ENCODE assay signal across 34 cellular contexts in the genomic region with DNA sequence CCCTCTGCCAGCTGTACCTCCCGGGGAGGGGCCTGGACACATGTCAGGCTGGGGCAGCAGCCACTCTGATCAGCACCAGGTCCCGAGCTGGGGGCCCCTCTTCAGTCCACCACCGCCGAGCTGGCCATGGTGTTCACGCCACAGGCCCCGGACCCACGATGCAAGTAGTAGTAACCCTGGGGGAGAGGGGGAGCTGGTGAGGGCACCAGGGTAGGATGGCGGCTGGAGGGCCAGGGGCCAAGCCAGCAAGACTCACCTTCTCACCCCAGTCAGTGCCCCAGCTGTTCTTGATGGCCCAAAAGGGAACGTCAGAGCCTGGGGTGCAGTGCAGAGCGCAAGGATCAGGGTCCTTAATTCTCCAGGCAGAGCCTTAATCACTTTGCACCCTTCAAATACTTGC. TPM values are rescaled to one million over a fixed set of nuclear protein-coding genes. Genes with fewer than 3 reads are reported as not detected.
"Had no signal": no experiment of that assay in that cellular context is flagged by ENCODE, and none has a peak within 500 bp of the region (broad histone marks: within the 10 kb centered on the region; RNA-seq: fewer than 3 reads in every experiment).

No MANE protein-coding gene starts in this region.

- H3K27ac Mint-ChIP-seq: activated B cell treated with CpG ODN at 0.5 μM for 24 hours; activated CD4-positive, alpha-beta memory T cell treated with anti-CD3 and anti-CD28 coated beads for 36 hours; activated CD4-positive, alpha-beta T cell treated with anti-CD3 and anti-CD28 coated beads, Interleukin-2, amount 10 ng/mL, durations not matched to agents 24 days and 14 days; activated CD8-positive, alpha-beta T cell treated with anti-CD3 and anti-CD28 coated beads for 36 hours; activated naive CD4-positive, alpha-beta T cell treated with anti-CD3 and anti-CD28 coated beads for 36 hours; activated naive CD4-positive, alpha-beta T cell treated with anti-CD3 and anti-CD28 coated beads, Interleukin-2, amount 50 U/mL, for 72 hours; activated naive CD8-positive, alpha-beta T cell treated with anti-CD3 and anti-CD28 coated beads for 36 hours; activated T-cell treated with anti-CD3 and anti-CD28 coated beads, Interleukin-2, amount 50 U/mL, for 72 hours; activated T-helper 1 cell treated with anti-CD3 and anti-CD28 coated beads, Interleukin-12 subunit alpha, Interleukin-12 subunit beta, Interleukin-2, Interleukin-4 antibody, amounts not matched to agents 30 ng/mL and 10 ng/mL and 1 ng/mL, durations not matched to agents 14 hours and 24 hours and 36 hours; activated T-helper 17 cell treated with anti-CD3 and anti-CD28 coated beads, Interleukin-2, amount 50 U/mL, for 72 hours; T-cell; T-helper 17 cell had no signal

- H3K9me3 Mint-ChIP-seq: activated B cell treated with CpG ODN at 0.5 μM for 24 hours; activated CD4-positive, alpha-beta memory T cell treated with anti-CD3 and anti-CD28 coated beads for 36 hours; activated CD4-positive, alpha-beta T cell treated with anti-CD3 and anti-CD28 coated beads, Interleukin-2, amount 10 ng/mL, durations not matched to agents 24 days and 14 days; activated CD8-positive, alpha-beta T cell treated with anti-CD3 and anti-CD28 coated beads for 36 hours; activated naive CD4-positive, alpha-beta T cell treated with anti-CD3 and anti-CD28 coated beads for 36 hours; activated naive CD4-positive, alpha-beta T cell treated with anti-CD3 and anti-CD28 coated beads, Interleukin-2, amount 50 U/mL, for 72 hours; activated naive CD8-positive, alpha-beta T cell treated with anti-CD3 and anti-CD28 coated beads for 36 hours; activated T-cell treated with anti-CD3 and anti-CD28 coated beads, Interleukin-2, amount 50 U/mL, for 4 hours; activated T-cell treated with anti-CD3 and anti-CD28 coated beads, Interleukin-2, amount 50 U/mL, for 72 hours; activated T-helper 1 cell treated with anti-CD3 and anti-CD28 coated beads, Interleukin-12 subunit alpha, Interleukin-12 subunit beta, Interleukin-2, Interleukin-4 antibody, amounts not matched to agents 30 ng/mL and 10 ng/mL and 1 ng/mL, durations not matched to agents 14 hours and 24 hours and 36 hours; activated T-helper 17 cell treated with anti-CD3 and anti-CD28 coated beads, Interleukin-2, amount 50 U/mL, for 72 hours; T-cell had no signal

- H3K27me3 Mint-ChIP-seq: activated T-helper 17 cell treated with anti-CD3 and anti-CD28 coated beads, Interleukin-2, amount 50 U/mL, for 72 hours; T-helper 17 cell had no signal

- H3K4me3 ChIP-seq: adrenal gland, body of pancreas, breast epithelium had no signal

- H3K9me3 ChIP-seq: adrenal gland, body of pancreas, breast epithelium had no signal

- H3K27me3 ChIP-seq: adrenal gland, body of pancreas, brain microvascular endothelial cell, breast epithelium had no signal

- H3K4me1 Mint-ChIP-seq: activated T-helper 17 cell treated with anti-CD3 and anti-CD28 coated beads, Interleukin-2, amount 50 U/mL, for 72 hours had no signal

- H3K36me3 Mint-ChIP-seq: activated CD4-positive, alpha-beta memory T cell treated with anti-CD3 and anti-CD28 coated beads for 36 hours; activated naive CD4-positive, alpha-beta T cell treated with anti-CD3 and anti-CD28 coated beads, Interleukin-2, amount 50 U/mL, for 72 hours; activated naive CD8-positive, alpha-beta T cell treated with anti-CD3 and anti-CD28 coated beads for 36 hours had no signal

- H3K36me3 ChIP-seq: brain microvascular endothelial cell, breast epithelium had no signal

- ATAC-seq: activated CD8-positive, alpha-beta T cell treated with anti-CD3 and anti-CD28 coated beads for 36 hours; activated naive CD4-positive, alpha-beta T cell treated with anti-CD3 and anti-CD28 coated beads, Interleukin-2, amount 50 U/mL, for 72 hours; activated T-cell treated with anti-CD3 and anti-CD28 coated beads, Interleukin-2, amount 50 U/mL, for 4 hours; activated T-cell treated with anti-CD3 and anti-CD28 coated beads, Interleukin-2, amount 50 U/mL, for 72 hours; activated T-helper 17 cell treated with anti-CD3 and anti-CD28 coated beads, Interleukin-2, amount 50 U/mL, for 72 hours; body of pancreas; T-cell; T-helper 17 cell had no signal

- H3K4me3 Mint-ChIP-seq: activated B cell treated with CpG ODN at 0.5 μM for 24 hours; activated CD4-positive, alpha-beta memory T cell treated with anti-CD3 and anti-CD28 coated beads for 36 hours; activated CD4-positive, alpha-beta T cell treated with anti-CD3 and anti-CD28 coated beads, Interleukin-2, amount 10 ng/mL, durations not matched to agents 24 days and 14 days; activated CD8-positive, alpha-beta T cell treated with anti-CD3 and anti-CD28 coated beads for 36 hours; activated naive CD4-positive, alpha-beta T cell treated with anti-CD3 and anti-CD28 coated beads for 36 hours; activated naive CD8-positive, alpha-beta T cell treated with anti-CD3 and anti-CD28 coated beads for 36 hours; activated T-cell treated with anti-CD3 and anti-CD28 coated beads, Interleukin-2, amount 50 U/mL, for 4 hours; activated T-cell treated with anti-CD3 and anti-CD28 coated beads, Interleukin-2, amount 50 U/mL, for 72 hours; activated T-helper 1 cell treated with anti-CD3 and anti-CD28 coated beads, Interleukin-12 subunit alpha, Interleukin-12 subunit beta, Interleukin-2, Interleukin-4 antibody, amounts not matched to agents 30 ng/mL and 10 ng/mL and 1 ng/mL, durations not matched to agents 14 hours and 24 hours and 36 hours; activated T-helper 17 cell treated with anti-CD3 and anti-CD28 coated beads, Interleukin-2, amount 50 U/mL, for 72 hours; T-helper 17 cell had no signal

- H3K4me1 ChIP-seq: breast epithelium had no signal

- DNase-seq: activated B cell treated with CpG ODN at 0.5 μM for 24 hours; activated CD4-positive, alpha-beta memory T cell treated with anti-CD3 and anti-CD28 coated beads for 36 hours; activated CD4-positive, alpha-beta T cell treated with anti-CD3 and anti-CD28 coated beads for 4 hours; activated CD4-positive, alpha-beta T cell treated with anti-CD3 and anti-CD28 coated beads, Interleukin-2, amount 10 ng/mL, durations not matched to agents 24 days and 14 days; activated CD4-positive, alpha-beta T cell treated with anti-CD3 and anti-CD28 coated beads, Interleukin-2, amount 50 U/mL, for 1 hour; activated CD4-positive, alpha-beta T cell treated with anti-CD3 and anti-CD28 coated beads, Interleukin-2, amount 50 U/mL, for 4 hours; activated CD8-positive, alpha-beta memory T cell treated with anti-CD3 and anti-CD28 coated beads, Interleukin-2, amount 50 U/mL, for 4 hours; activated CD8-positive, alpha-beta T cell treated with anti-CD3 and anti-CD28 coated beads for 36 hours; activated effector memory CD4-positive, alpha-beta T cell treated with anti-CD3 and anti-CD28 coated beads, Interleukin-2, amount 50 U/mL, for 16 hours; activated gamma-delta T cell treated with Interleukin-2 at 50 U/mL for 16 hours; activated naive CD4-positive, alpha-beta T cell; activated naive CD4-positive, alpha-beta T cell treated with anti-CD3 and anti-CD28 coated beads for 36 hours; activated naive CD4-positive, alpha-beta T cell treated with anti-CD3 and anti-CD28 coated beads, Interleukin-2, amount 50 U/mL, for 16 hours; activated naive CD8-positive, alpha-beta T cell treated with anti-CD3 and anti-CD28 coated beads for 36 hours; activated T-cell treated with anti-CD3 and anti-CD28 coated beads for 4 hours; activated T-cell treated with anti-CD3 and anti-CD28 coated beads, Interleukin-2, amount 50 U/mL, for 1 hour; activated T-cell treated with anti-CD3 and anti-CD28 coated beads, Interleukin-2, amount 50 U/mL, for 4 hours; activated T-cell treated with anti-CD3 and anti-CD28 coated beads, Interleukin-2, amount 50 U/mL, for 72 hours; adrenal gland; amniotic stem cell; body of pancreas; brain microvascular endothelial cell; central memory CD4-positive, alpha-beta T cell; T-cell; T-helper 17 cell; T-helper 9 cell had no signal

- H3K27ac ChIP-seq: adrenal gland, body of pancreas, brain microvascular endothelial cell, breast epithelium, VCaP had no signal

RNA-seq across cellular contexts. Expression of a gene that starts 17.1 kb away (rescaled TPM):
- total RNA-seq: activated B cell treated with CpG ODN at 0.5 μM for 24 hours; astrocyte; body of pancreas; T-helper 1 cell treated with Interleukin-12 subunit alpha and Interleukin-12 subunit beta and Interleukin-4 antibody, amounts not matched to agents 30 ng/mL and 1 ng/mL, for 36 hours had no signal
- polyA plus RNA-seq: aorta had no signal
